Comparison of ENCODE assay signal across 1 cellular context in genomic region chr11:10385696-10386095, GRCh38.
TF ChIP-seq lines count a peak whose summit lies in the region.

No MANE protein-coding gene starts in this region.

TF ChIP-seq in IMR-90, 13 proteins besides CTCF, POLR2A, EP300 and RAD21:
- TF ChIP-seq ELK1 (IDR thresholded peaks at IDR 0.05; ENCODE audit: borderline replicate concordance, low read depth, low read length) = no peak
- no peak for TF ChIP-seq CHD1 (IDR thresholded peaks at IDR 0.05; ENCODE audit: low read depth, low read length)
- TF ChIP-seq USF2 (IDR thresholded peaks at IDR 0.05; ENCODE audit: low read depth, low read length) = no peak
- TF ChIP-seq MAZ (IDR thresholded peaks at IDR 0.05; ENCODE audit: borderline replicate concordance, low read depth, low read length) = no peak
- no peak for TF ChIP-seq NFE2L2 (IDR thresholded peaks at IDR 0.05; ENCODE audit: low read depth, low read length)
- no peak for TF ChIP-seq MAFK (IDR thresholded peaks at IDR 0.05; ENCODE audit: low read depth, low read length)
- no peak for TF ChIP-seq BHLHE40 (IDR thresholded peaks at IDR 0.05; ENCODE audit: low read depth, low read length)
- no peak for TF ChIP-seq SMC3 (IDR thresholded peaks at IDR 0.05; ENCODE audit: low read depth, low read length)
- TF ChIP-seq RFX5 (IDR thresholded peaks at IDR 0.05; ENCODE audit: low read depth, low read length) = no peak
- TF ChIP-seq RCOR1 (IDR thresholded peaks at IDR 0.05; ENCODE audit: insufficient replicate concordance, low read length) = no peak
- no peak for TF ChIP-seq CEBPB (IDR thresholded peaks at IDR 0.05; ENCODE audit: low read depth, low read length)
- no peak for TF ChIP-seq MXI1 (IDR thresholded peaks at IDR 0.05; ENCODE audit: borderline replicate concordance, low read depth, low read length)
- no peak for TF ChIP-seq FOS (IDR thresholded peaks at IDR 0.05; ENCODE audit: low read depth, low read length)
